ENCODE assay signal across 25 cellular contexts in the genomic region with DNA sequence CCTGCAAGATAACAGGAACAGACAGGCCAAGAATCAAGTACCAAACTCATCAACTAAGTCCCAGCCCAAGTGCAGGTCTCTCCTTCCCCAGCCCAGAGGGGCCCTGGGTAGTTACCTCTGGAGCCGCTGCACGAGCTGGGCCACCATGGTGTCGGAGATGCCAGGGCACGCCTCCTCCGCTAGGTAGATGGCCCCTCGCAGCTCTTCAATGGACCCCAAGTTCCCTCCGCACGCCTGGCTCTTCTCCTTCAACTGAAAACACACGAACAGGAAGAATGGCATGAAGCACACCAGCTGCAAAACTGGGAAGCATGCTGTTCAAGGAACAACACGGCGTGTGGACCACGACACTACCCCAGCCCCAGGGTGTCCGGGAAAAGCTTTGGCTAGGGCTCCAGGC.
DNase-seq lines count a peak whose midpoint lies in the region; ATAC-seq and TF ChIP-seq lines count a peak whose summit lies in the region.
"Had no signal": no experiment of that assay in that cellular context is flagged by ENCODE, and none has a peak within 500 bp of the region (broad histone marks: within the 10 kb centered on the region; RNA-seq: fewer than 3 reads in every experiment).

No MANE protein-coding gene starts in this region.

- ATAC-seq in activated T-cell treated with anti-CD3 and anti-CD28 coated beads, Interleukin-2, amount 50 U/mL, for 72 hours (replicated peaks in 1 of 2): no peak
- no peak for ATAC-seq in RWPE2 (ENCODE audit: low read depth)
- ATAC-seq in stimulated activated memory B cell treated with anti-CD40 and anti-IgM and Interleukin-4, amounts not matched to agents 10 μg/mL and 1 μg/mL and 100 μg/mL, for 72 hours: no peak
- ATAC-seq in HG03571 (IDR thresholded peaks at IDR 0.05; ENCODE audit: unreplicated experiment): no peak
- ATAC-seq in GM19023 (IDR thresholded peaks at IDR 0.05; ENCODE audit: unreplicated experiment): no peak

- H3K9me3 ChIP-seq in RWPE2 (ENCODE audit: severe bottlenecking): no peaks in the 10 kb centered on the region
- H3K9me3 ChIP-seq: BLaER1 treated with 17β-estradiol and CSF1 and Interleukin-3, amounts not matched to agents 10 nM and 100 nM; tibial artery had no signal

- H3K4me1 Mint-ChIP-seq in activated T-cell treated with anti-CD3 and anti-CD28 coated beads, Interleukin-2, amount 50 U/mL, for 72 hours (ENCODE audit: low read depth): peaks cover 1% of the 10 kb centered on the region
- peaks cover 27% of the 10 kb centered on the region for H3K4me1 Mint-ChIP-seq in glutamatergic neuron (ENCODE audit: low read depth, unreplicated experiment)
- peaks cover 2% of the 10 kb centered on the region for H3K4me1 Mint-ChIP-seq in stimulated activated memory B cell treated with anti-CD40 and anti-IgM and Interleukin-4, amounts not matched to agents 10 μg/mL and 1 μg/mL and 100 μg/mL, for 72 hours

- peak overlapping the region; percentile 8 for H3K27ac Mint-ChIP-seq in activated T-cell treated with anti-CD3 and anti-CD28 coated beads, Interleukin-2, amount 50 U/mL, for 72 hours
- peak overlapping the region; percentile 68 for H3K27ac Mint-ChIP-seq in glutamatergic neuron (ENCODE audit: unreplicated experiment)
- H3K27ac Mint-ChIP-seq in stimulated activated memory B cell treated with anti-CD40 and anti-IgM and Interleukin-4, amounts not matched to agents 10 μg/mL and 1 μg/mL and 100 μg/mL, for 72 hours: peak overlapping the region; percentile 14
- H3K27ac Mint-ChIP-seq: dendritic cell treated with granulocyte-macrophage colony-stimulating factor and Interleukin-4, amounts not matched to agents 40 ng/mL and 50 ng/mL, for 4 days had no signal

- H3K27me3 Mint-ChIP-seq in activated T-cell treated with anti-CD3 and anti-CD28 coated beads, Interleukin-2, amount 50 U/mL, for 72 hours (ENCODE audit: low read depth): no peaks in the 10 kb centered on the region
- H3K27me3 Mint-ChIP-seq in glutamatergic neuron (ENCODE audit: unreplicated experiment): peaks cover 7% of the 10 kb centered on the region
- H3K27me3 Mint-ChIP-seq in stimulated activated memory B cell treated with anti-CD40 and anti-IgM and Interleukin-4, amounts not matched to agents 10 μg/mL and 1 μg/mL and 100 μg/mL, for 72 hours: no peaks in the 10 kb centered on the region
- H3K27me3 Mint-ChIP-seq: dendritic cell treated with granulocyte-macrophage colony-stimulating factor and Interleukin-4, amounts not matched to agents 40 ng/mL and 50 ng/mL, for 4 days had no signal

- H3K36me3 ChIP-seq in RWPE2 (ENCODE audit: low read depth): peaks cover 84% of the 10 kb centered on the region

- H3K36me3 Mint-ChIP-seq in activated T-cell treated with anti-CD3 and anti-CD28 coated beads, Interleukin-2, amount 50 U/mL, for 72 hours (ENCODE audit: insufficient read depth in 2 of 2): peaks cover 3 to 17% of the 10 kb centered on the region in 2 donors
- no peaks in the 10 kb centered on the region for H3K36me3 Mint-ChIP-seq in glutamatergic neuron (ENCODE audit: unreplicated experiment)
- H3K36me3 Mint-ChIP-seq in stimulated activated memory B cell treated with anti-CD40 and anti-IgM and Interleukin-4, amounts not matched to agents 10 μg/mL and 1 μg/mL and 100 μg/mL, for 72 hours: peaks cover 71% of the 10 kb centered on the region

- H3K27ac ChIP-seq in RWPE2 (ENCODE audit: poor library complexity, severe bottlenecking): no peak overlapping the region
- H3K27ac ChIP-seq: BLaER1 treated with 17β-estradiol and CSF1 and Interleukin-3, amounts not matched to agents 10 nM and 100 nM had no signal

- no peak overlapping the region for H3K4me3 Mint-ChIP-seq in activated T-cell treated with anti-CD3 and anti-CD28 coated beads, Interleukin-2, amount 50 U/mL, for 72 hours
- no peak overlapping the region for H3K4me3 Mint-ChIP-seq in glutamatergic neuron (ENCODE audit: unreplicated experiment)
- no peak overlapping the region for H3K4me3 Mint-ChIP-seq in stimulated activated memory B cell treated with anti-CD40 and anti-IgM and Interleukin-4, amounts not matched to agents 10 μg/mL and 1 μg/mL and 100 μg/mL, for 72 hours
- H3K4me3 Mint-ChIP-seq: dendritic cell treated with granulocyte-macrophage colony-stimulating factor and Interleukin-4, amounts not matched to agents 40 ng/mL and 50 ng/mL, for 4 days; HFFc6; immature natural killer cell had no signal

- DNase-seq in activated T-cell treated with anti-CD3 and anti-CD28 coated beads, Interleukin-2, amount 50 U/mL, for 72 hours: no peak
- DNase-seq in activated T-cell treated with anti-CD3 and anti-CD28 coated beads, Interleukin-2, amount 50 U/mL, for 1 hour: no peak
- DNase-seq in RWPE2 (ENCODE audit: low spot score) (peak; percentile 35), glutamatergic neuron (no peak), COLO668 (lab: John Stamatoyannopoulos, UW; ENCODE audit: unreplicated experiment) (no peak)
- DNase-seq: activated CD4-positive, CD25-positive, alpha-beta regulatory T cell treated with anti-CD3 and anti-CD28 coated beads, Interleukin-2, amount 50 U/mL, for 72 hours; activated effector memory CD4-positive, alpha-beta T cell treated with anti-CD3 and anti-CD28 coated beads, Interleukin-2, amount 50 U/mL, for 16 hours; amygdala; EL; HFFc6; immature natural killer cell; Kasumi-1; NCI-H1092; NCI-H2029; NCI-H226; SHP77; stimulated activated naive CD4-positive, alpha-beta T cell treated with Interleukin-2 at 50 U/mL for 16 hours; SW 1271; tibial artery had no signal

- H3K9me3 Mint-ChIP-seq in activated T-cell treated with anti-CD3 and anti-CD28 coated beads, Interleukin-2, amount 50 U/mL, for 72 hours: no peaks in the 10 kb centered on the region
- H3K9me3 Mint-ChIP-seq in glutamatergic neuron (ENCODE audit: unreplicated experiment): peaks cover 18% of the 10 kb centered on the region
- no peaks in the 10 kb centered on the region for H3K9me3 Mint-ChIP-seq in stimulated activated memory B cell treated with anti-CD40 and anti-IgM and Interleukin-4, amounts not matched to agents 10 μg/mL and 1 μg/mL and 100 μg/mL, for 72 hours
- H3K9me3 Mint-ChIP-seq: dendritic cell treated with granulocyte-macrophage colony-stimulating factor and Interleukin-4, amounts not matched to agents 40 ng/mL and 50 ng/mL, for 4 days; HFFc6; immature natural killer cell had no signal

- TF ChIP-seq CTCF in RWPE2 (IDR thresholded peaks at IDR 0.05; ENCODE audit: poor library complexity, severe bottlenecking) (no peak), glutamatergic neuron (IDR thresholded peaks at IDR 0.05; ENCODE audit: partially characterized antibody, unreplicated experiment) (no peak)

- no peaks in the 10 kb centered on the region for H3K27me3 ChIP-seq in RWPE2 (ENCODE audit: insufficient read depth, poor library complexity, severe bottlenecking)
- H3K27me3 ChIP-seq: BLaER1 treated with 17β-estradiol and CSF1 and Interleukin-3, amounts not matched to agents 10 nM and 100 nM; tibial artery had no signal

- H3K4me3 ChIP-seq in RWPE2 (ENCODE audit: severe bottlenecking): no peak overlapping the region
- H3K4me3 ChIP-seq: BLaER1 treated with 17β-estradiol and CSF1 and Interleukin-3, amounts not matched to agents 10 nM and 100 nM; smooth muscle cell; tibial artery had no signal

- H3K4me1 ChIP-seq in RWPE2 (ENCODE audit: insufficient read depth, poor library complexity, severe bottlenecking): no peaks in the 10 kb centered on the region

Comparison
In these comparisons a context has a peak if more than half of its experiments do, and no peak if none do; other contexts are left out.
1. H3K27ac Mint-ChIP-seq: peak in every context shown above with its lines; median percentile 68 in glutamatergic neuron; 14 in stimulated activated memory B cell treated with anti-CD40 and anti-IgM and Interleukin-4, amounts not matched to agents 10 μg/mL and 1 μg/mL and 100 μg/mL, for 72 hours; 8 in activated T-cell treated with anti-CD3 and anti-CD28 coated beads, Interleukin-2, amount 50 U/mL, for 72 hours.